Comparison of ENCODE assay signal across 8 cellular contexts in the genomic region with DNA sequence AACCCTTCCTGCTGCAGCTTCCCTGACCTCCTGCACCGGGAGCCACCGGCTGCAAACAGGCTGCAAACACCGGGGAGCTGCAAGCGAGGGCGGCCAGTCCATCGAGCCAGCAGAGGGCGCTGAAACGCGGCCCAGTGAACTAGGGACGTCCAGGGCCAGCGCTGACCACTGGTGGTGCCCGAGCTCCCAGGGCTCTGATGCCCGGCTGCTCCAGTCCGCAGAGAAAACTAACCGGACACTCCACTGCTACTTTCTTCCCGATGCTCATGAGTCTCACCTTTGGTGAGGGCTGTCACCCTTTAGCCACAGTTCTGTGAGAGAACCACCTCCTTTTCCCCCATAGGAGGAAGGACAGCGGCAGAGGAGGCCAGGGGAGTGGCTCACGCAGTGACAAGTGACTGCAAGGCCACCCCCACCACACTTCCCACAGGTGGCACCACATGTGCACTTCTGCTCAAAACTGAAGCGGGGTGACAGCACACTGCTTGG.
DNase-seq lines count a peak whose midpoint lies in the region; ATAC-seq and TF ChIP-seq lines count a peak whose summit lies in the region.

No MANE protein-coding gene starts in this region.

- no peak for ATAC-seq in HG02610 (IDR thresholded peaks at IDR 0.05; ENCODE audit: unreplicated experiment)

- H3K27ac Mint-ChIP-seq in neural crest cell (ENCODE audit: unreplicated experiment): no peak overlapping the region

- H3K36me3 Mint-ChIP-seq in neural crest cell (ENCODE audit: low read depth): no peaks in the 10 kb centered on the region

- peak; percentile 99 for TF ChIP-seq CTCF in AG09309 (IDR thresholded peaks at IDR 0.05; ENCODE audit: control insufficient read depth, insufficient read depth, low read depth, low read length, missing control alignments)
- TF ChIP-seq CTCF in HFF-Myc (IDR thresholded peaks at IDR 0.05; ENCODE audit: low read depth, low read length, missing control alignments): peak; percentile 92
- TF ChIP-seq CTCF in foreskin fibroblast (IDR thresholded peaks at IDR 0.05; ENCODE audit: low read depth, low read length): peak; percentile 99
- peak; percentile 94 for TF ChIP-seq CTCF in neural crest cell (conservative IDR thresholded peaks at IDR 0.05)

- H3K4me3 Mint-ChIP-seq in neural crest cell: peak overlapping the region; percentile 25

- DNase-seq in AG09309 (ENCODE audit: low read depth) (peak; percentile 23), HFF-Myc (ENCODE audit: extremely low read depth, low read depth) (no peak), RKO (ENCODE audit: low spot score) (peak; percentile 86), activated gamma-delta T cell treated with Interleukin-2 at 50 U/mL for 16 hours (peak; percentile 48), foreskin fibroblast (peak; percentile 59 to 89), neural crest cell (ENCODE audit: low read depth, low spot score) (peak; percentile 94), superior temporal gyrus (ENCODE audit: extremely low spot score) (peak; percentile 88)

- H3K4me3 ChIP-seq in AG09309 (ENCODE audit: control insufficient read depth, low read depth, low read length) (no peak overlapping the region; the same call in 1 of the 2 replicates), HFF-Myc (replicated peaks; ENCODE audit: low read depth, low read length) (no peak overlapping the region), foreskin fibroblast (ENCODE audit: low read depth in 1 of 2, low read length in 2 of 2) (no peak overlapping the region)

- H3K27me3 Mint-ChIP-seq in neural crest cell (ENCODE audit: low read depth): no peaks in the 10 kb centered on the region

- H3K4me1 Mint-ChIP-seq in neural crest cell: peaks cover 21% of the 10 kb centered on the region

- peaks cover 6% of the 10 kb centered on the region for H3K9me3 Mint-ChIP-seq in neural crest cell
